ENCODE assay signal across 13 cellular contexts in genomic region chr19:16380943-16381755, GRCh38. TPM values are rescaled to one million over a fixed set of nuclear protein-coding genes. Genes with fewer than 3 reads are reported as not detected.
DNase-seq lines count a peak whose midpoint lies in the region; FAIRE-seq and TF ChIP-seq lines count a peak whose summit lies in the region.
"Had no signal": no experiment of that assay in that cellular context is flagged by ENCODE, and none has a peak within 500 bp of the region (broad histone marks: within the 10 kb centered on the region; RNA-seq: fewer than 3 reads in every experiment).

No MANE protein-coding gene starts in this region.

- H3K27ac ChIP-seq in esophagus muscularis mucosa (replicated peaks in 1 of 4) (peak overlapping the region; percentile 85 to 94 (median 90)), neuronal stem cell (replicated peaks; ENCODE audit: low read length) (no peak overlapping the region), transverse colon (peak overlapping the region; percentile 71 to 86 (median 80))
- H3K27ac ChIP-seq: neural progenitor cell had no signal

- peak overlapping the region; percentile 77 for H4K91ac ChIP-seq in neuronal stem cell (ENCODE audit: low read depth, low read length, poor library complexity)

- no peak overlapping the region for H3K23ac ChIP-seq in neuronal stem cell (ENCODE audit: low read depth, low read length, poor library complexity)

- in situ Hi-C loops in transverse colon (cut with MboI; ENCODE audit: low pct_ligation_motif_present in 1 of 4, low pct_unique_long_range_greater_than_20kb in 1 of 4, low sequenced_read_pairs in 3 of 4): loop anchor here in 3 of 4 donors (5.0 to 10.0 kb wide), 2 partner anchors 134 to 136 kb away; no protein-coding TSS in a partner anchor

- TF ChIP-seq CTCF in esophagus muscularis mucosa (IDR thresholded peaks at IDR 0.05) (no peak), transverse colon (IDR thresholded peaks at IDR 0.05) (no peak)

- peak; percentile 53 for DNase-seq in activated effector memory CD4-positive, alpha-beta T cell treated with anti-CD3 and anti-CD28 coated beads, Interleukin-2, amount 50 U/mL, for 16 hours
- no peak for DNase-seq in activated effector memory CD4-positive, alpha-beta T cell treated with Interleukin-2 at 50 U/mL for 16 hours
- DNase-seq in esophagus muscularis mucosa (ENCODE audit: extremely low spot score) (no peak), neuronal stem cell (ENCODE audit: low spot score) (no peak), transverse colon (no peak), H54 (ENCODE audit: insufficient read length, low spot score) (no peak), GM19239 (ENCODE audit: insufficient read length, low spot score) (no peak), NOMO-1 (lab: John Stamatoyannopoulos, UW; ENCODE audit: unreplicated experiment in 2 of 2) (no peak)
- DNase-seq: activated CD4-positive, CD25-positive, alpha-beta regulatory T cell; cerebellar nuclear complex; NCI-H748 treated with DMSO at 0.1 percent for 48 hours; stimulated activated naive CD8-positive, alpha-beta T cell treated with anti-CD3 and anti-CD28 coated beads, Interleukin-15, amount 100 ng/mL, for 72 hours had no signal

- H3K27me3 ChIP-seq in esophagus muscularis mucosa (no peaks in the 10 kb centered on the region), neuronal stem cell (ENCODE audit: control insufficient read depth in 3 of 3, insufficient read depth in 3 of 3, low read depth in 1 of 3, low read length in 3 of 3) (no peaks in the 10 kb centered on the region), transverse colon (no peaks in the 10 kb centered on the region)
- H3K27me3 ChIP-seq: neural progenitor cell had no signal

- H3K9me3 ChIP-seq in esophagus muscularis mucosa: no peaks in the 10 kb centered on the region
- no peaks in the 10 kb centered on the region for H3K9me3 ChIP-seq in neuronal stem cell (replicated peaks in 1 of 2; ENCODE audit: control insufficient read depth in 2 of 2, insufficient read depth in 1 of 2, low read depth in 1 of 2, low read length in 2 of 2)
- no peaks in the 10 kb centered on the region for H3K9me3 ChIP-seq in transverse colon

- no peak overlapping the region for H2BK5ac ChIP-seq in neuronal stem cell (ENCODE audit: low read length)

- H3K36me3 ChIP-seq in esophagus muscularis mucosa: peaks cover 22 to 51% (median 49%) of the 10 kb centered on the region in 4 donors
- peaks cover 31 to 80% of the 10 kb centered on the region in 2 donors for H3K36me3 ChIP-seq in neuronal stem cell (replicated peaks in 1 of 2; ENCODE audit: control insufficient read depth in 2 of 2, insufficient read depth in 2 of 2, low read length in 2 of 2)
- peaks cover 0 to 18% (median 0%) of the 10 kb centered on the region in 4 donors for H3K36me3 ChIP-seq in transverse colon
- H3K36me3 ChIP-seq: neural progenitor cell had no signal

- 98% methylated on average over 17 of the region's 22 CpGs for WGBS in esophagus muscularis mucosa
- no CpG with 5 or more reads among the region's 22 CpGs for WGBS in neuronal stem cell (ENCODE audit: extremely low coverage in 2 of 2, insufficient read length in 2 of 2, insufficient replicate concordance in 1 of 2), 2 donors
- 98% methylated on average over 22 of the region's 22 CpGs; no CpG with 5 or more reads in 1 of the 2 donors for WGBS in transverse colon (ENCODE audit: low coverage in 1 of 2), 2 donors

- H3K4me1 ChIP-seq in esophagus muscularis mucosa (peaks cover 37 to 57% (median 51%) of the 10 kb centered on the region in 4 donors), neuronal stem cell (ENCODE audit: control insufficient read depth in 2 of 2, insufficient read depth in 1 of 2, low read depth in 1 of 2, low read length in 2 of 2) (no peaks in the 10 kb centered on the region), transverse colon (peaks cover 7 to 25% (median 16%) of the 10 kb centered on the region in 4 donors)
- H3K4me1 ChIP-seq: neural progenitor cell had no signal

- no peak overlapping the region for H3K4ac ChIP-seq in neuronal stem cell (ENCODE audit: low read length)

- no peak overlapping the region for H2AFZ ChIP-seq in neuronal stem cell (ENCODE audit: low read length)
- H2AFZ ChIP-seq: neural progenitor cell had no signal

- H3K79me1 ChIP-seq in neuronal stem cell (ENCODE audit: low read depth, low read length): peaks cover 5% of the 10 kb centered on the region

- H3K9ac ChIP-seq in neuronal stem cell (ENCODE audit: low read depth, low read length, poor library complexity): no peak overlapping the region
- H3K9ac ChIP-seq: neural progenitor cell had no signal

- TF ChIP-seq POLR2A in esophagus muscularis mucosa (IDR thresholded peaks at IDR 0.05; ENCODE audit: low read depth): no peak
- TF ChIP-seq POLR2A in transverse colon (IDR thresholded peaks at IDR 0.05): no peak
- no peak for TF ChIP-seq POLR2A in H54 (IDR thresholded peaks at IDR 0.05; ENCODE audit: low read depth, low read length)

- H2BK15ac ChIP-seq in neuronal stem cell (ENCODE audit: low read length): no peak overlapping the region

- H2BK120ac ChIP-seq in neuronal stem cell (ENCODE audit: low read depth, low read length): no peak overlapping the region

- no peak overlapping the region for H3K18ac ChIP-seq in neuronal stem cell (ENCODE audit: low read length)

- peak overlapping the region; percentile 29 for H4K8ac ChIP-seq in neuronal stem cell (ENCODE audit: low read depth, low read length)

- FAIRE-seq in H54 (lab: Jason Lieb, UNC) (no peak), GM19239 (lab: Jason Lieb, UNC) (no peak)

- no peak overlapping the region for H3K14ac ChIP-seq in neuronal stem cell (ENCODE audit: low read length)

- intact Hi-C loops in esophagus muscularis mucosa (cut with DNase I): loop anchor here (5.0 kb wide), 2 partner anchors 39 to 54 kb away; no protein-coding TSS in a partner anchor
- intact Hi-C loops in transverse colon (cut with DNase I; ENCODE audit: low total_unique reads): no loop called here

- H2AK5ac ChIP-seq in neuronal stem cell (ENCODE audit: low read depth, low read length): no peak overlapping the region

- no peak overlapping the region for H3K4me2 ChIP-seq in neuronal stem cell (ENCODE audit: insufficient read depth, low read length, poor library complexity, severe bottlenecking)
- H3K4me2 ChIP-seq: neural progenitor cell had no signal

- H3K4me3 ChIP-seq in esophagus muscularis mucosa: no peak overlapping the region
- H3K4me3 ChIP-seq in neuronal stem cell (ENCODE audit: low read length in 2 of 2): no peak overlapping the region
- no peak overlapping the region for H3K4me3 ChIP-seq in transverse colon
- H3K4me3 ChIP-seq: neural progenitor cell had no signal

- TF ChIP-seq EP300 in esophagus muscularis mucosa (IDR thresholded peaks at IDR 0.05) (no peak), transverse colon (IDR thresholded peaks at IDR 0.05; ENCODE audit: low read depth) (no peak)

- H2BK12ac ChIP-seq in neuronal stem cell (ENCODE audit: low read length): no peak overlapping the region

RNA-seq across cellular contexts. Expression of gene KLF2, which starts 56.5 kb away (rescaled TPM):
- 10 to 100 TPM; 64.9 to 74.1 (median 68.5) TPM for total RNA-seq in esophagus muscularis mucosa
- 0.13 TPM for polyA plus RNA-seq in neuronal stem cell (2013, experiment 1 of 2)
- 0.12 TPM for polyA plus RNA-seq in neuronal stem cell (2013, experiment 2 of 2)
- total RNA-seq in transverse colon: 10 to 100 TPM; 19.9 to 74.4 (median 48.9) TPM
